12 cellular contexts compared by ENCODE assay signal in genomic region chr17:16924701-16925440, GRCh38. TPM values are rescaled to one million over a fixed set of nuclear protein-coding genes. Genes with fewer than 3 reads are reported as not detected.
"Had no signal": no experiment of that assay in that cellular context is flagged by ENCODE, and none has a peak within 500 bp of the region (broad histone marks: within the 10 kb centered on the region; RNA-seq: fewer than 3 reads in every experiment).

No MANE protein-coding gene starts in this region.

- H3K4me3 Mint-ChIP-seq: neural progenitor cell had no signal

- H3K4me1 ChIP-seq: breast epithelium, esophagus squamous epithelium, neural progenitor cell, right atrium auricular region had no signal

- H2AFZ ChIP-seq: neural progenitor cell had no signal

- H3K4me2 ChIP-seq: neural progenitor cell, smooth muscle cell had no signal

- H3K27me3 ChIP-seq: breast epithelium, esophagus squamous epithelium, neural progenitor cell, right atrium auricular region had no signal

- DNase-seq: activated T-cell treated with anti-CD3 and anti-CD28 coated beads for 4 hours; esophagus squamous epithelium; foreskin fibroblast; glutamatergic neuron; stimulated activated CD4-positive, alpha-beta T cell treated with anti-CD3 and anti-CD28 coated beads, Interleukin-1b, Interleukin-23, amount 100 ng/mL, for 48 hours; stimulated activated naive CD4-positive, alpha-beta T cell treated with Interleukin-2 at 50 U/mL for 16 hours had no signal

- H3K36me3 ChIP-seq: breast epithelium, esophagus squamous epithelium, neural progenitor cell, right atrium auricular region had no signal

- H3K4me3 ChIP-seq: breast epithelium, esophagus squamous epithelium, neural progenitor cell, right atrium auricular region, smooth muscle cell had no signal

- H3K36me3 Mint-ChIP-seq: neural progenitor cell had no signal

- H3K4me1 Mint-ChIP-seq: neural progenitor cell had no signal

- H3K9ac ChIP-seq: neural progenitor cell had no signal

- H3K9me3 ChIP-seq: breast epithelium, esophagus squamous epithelium, right atrium auricular region had no signal

- H3K27ac Mint-ChIP-seq: neural progenitor cell had no signal

- H3K9me3 Mint-ChIP-seq: neural progenitor cell had no signal

- H3K27ac ChIP-seq: breast epithelium, esophagus squamous epithelium, neural progenitor cell, right atrium auricular region had no signal

RNA-seq across cellular contexts. Expression of gene TNFRSF13B, which starts 47.0 kb away (rescaled TPM):
- total RNA-seq: aorta, esophagus squamous epithelium, right atrium auricular region, SK-MEL-5, smooth muscle cell had no signal
- polyA plus RNA-seq: aorta, smooth muscle cell had no signal
